ENCODE assay signal across 34 cellular contexts in genomic region chr2:43810888-43811287, GRCh38. TPM values are rescaled to one million over a fixed set of nuclear protein-coding genes. Genes with fewer than 3 reads are reported as not detected.
"Had no signal": no experiment of that assay in that cellular context is flagged by ENCODE, and none has a peak within 500 bp of the region (broad histone marks: within the 10 kb centered on the region; RNA-seq: fewer than 3 reads in every experiment).

No MANE protein-coding gene starts in this region.

- H3K27me3 ChIP-seq: adrenal gland, body of pancreas, esophagus muscularis mucosa, foreskin keratinocyte, gastroesophageal sphincter had no signal

- H3K27ac ChIP-seq: adrenal gland, body of pancreas, esophagus muscularis mucosa, foreskin keratinocyte, gastroesophageal sphincter had no signal

- H3K4me1 ChIP-seq: adrenal gland, esophagus muscularis mucosa, foreskin keratinocyte, gastroesophageal sphincter had no signal

- H3K9me3 ChIP-seq: adrenal gland, body of pancreas, esophagus muscularis mucosa, gastroesophageal sphincter had no signal

- H3K4me3 ChIP-seq: adrenal gland, body of pancreas, esophagus muscularis mucosa, gastroesophageal sphincter had no signal

- DNase-seq: activated CD4-positive, alpha-beta memory T cell treated with anti-CD3 and anti-CD28 coated beads for 36 hours; activated CD4-positive, alpha-beta T cell treated with anti-CD3 and anti-CD28 coated beads for 36 hours; activated CD4-positive, alpha-beta T cell treated with anti-CD3 and anti-CD28 coated beads, Interleukin-2, amount 10 ng/mL, durations not matched to agents 24 days and 14 days; activated CD4-positive, CD25-positive, alpha-beta regulatory T cell; activated CD4-positive, CD25-positive, alpha-beta regulatory T cell treated with anti-CD3 and anti-CD28 coated beads, Interleukin-2, amount 50 U/mL, for 72 hours; activated CD8-positive, alpha-beta memory T cell treated with anti-CD3 and anti-CD28 coated beads, Interleukin-2, amount 10 ng/mL, durations not matched to agents 7 days and 5 days; activated CD8-positive, alpha-beta memory T cell treated with anti-CD3 and anti-CD28 coated beads, Interleukin-2, amount 50 U/mL, for 4 hours; activated CD8-positive, alpha-beta T cell treated with anti-CD3 and anti-CD28 coated beads, Interleukin-2, amount 10 ng/mL, durations not matched to agents 7 days and 5 days; activated effector memory CD4-positive, alpha-beta T cell treated with anti-CD3 and anti-CD28 coated beads, Interleukin-2, amount 50 U/mL, for 16 hours; activated naive CD4-positive, alpha-beta T cell treated with anti-CD3 and anti-CD28 coated beads for 36 hours; activated naive CD8-positive, alpha-beta T cell treated with anti-CD3 and anti-CD28 coated beads for 36 hours; activated naive CD8-positive, alpha-beta T cell treated with anti-CD3 and anti-CD28 coated beads, Interleukin-2, amount 50 U/mL, for 24 hours; activated T-cell treated with anti-CD3 and anti-CD28 coated beads, Interleukin-2, amount 50 U/mL, for 1 hour; activated T-cell treated with anti-CD3 and anti-CD28 coated beads, Interleukin-2, amount 50 U/mL, for 48 hours; adrenal gland; amygdala; aorta; body of pancreas; central memory CD4-positive, alpha-beta T cell; cerebellar nuclear complex; cortex of kidney; dermis blood vessel endothelial cell; effector CD4-positive, alpha-beta T cell; effector memory CD8-positive, alpha-beta T cell; foreskin keratinocyte; head of caudate nucleus; T-helper 1 cell; T-helper 17 cell; T1000 had no signal

RNA-seq across cellular contexts. Expression of gene ABCG5, which starts 27.8 kb away (rescaled TPM):
- total RNA-seq: activated CD4-positive, alpha-beta memory T cell treated with anti-CD3 and anti-CD28 coated beads for 36 hours; activated CD4-positive, alpha-beta T cell treated with anti-CD3 and anti-CD28 coated beads for 36 hours; activated CD4-positive, alpha-beta T cell treated with anti-CD3 and anti-CD28 coated beads, Interleukin-2, amount 10 ng/mL, durations not matched to agents 24 days and 14 days; activated CD8-positive, alpha-beta memory T cell treated with anti-CD3 and anti-CD28 coated beads for 36 hours; activated CD8-positive, alpha-beta memory T cell treated with anti-CD3 and anti-CD28 coated beads, Interleukin-2, amount 10 ng/mL, durations not matched to agents 7 days and 5 days; activated CD8-positive, alpha-beta T cell treated with anti-CD3 and anti-CD28 coated beads, Interleukin-2, amount 10 ng/mL, durations not matched to agents 7 days and 5 days; activated naive CD4-positive, alpha-beta T cell treated with anti-CD3 and anti-CD28 coated beads for 36 hours; activated naive CD8-positive, alpha-beta T cell treated with anti-CD3 and anti-CD28 coated beads for 36 hours; activated T-helper 1 cell treated with anti-CD3 and anti-CD28 coated beads, Interleukin-12 subunit alpha, Interleukin-12 subunit beta, Interleukin-2, Interleukin-4 antibody, amounts not matched to agents 30 ng/mL and 10 ng/mL and 1 ng/mL, durations not matched to agents 14 hours and 24 hours and 36 hours; aorta; body of pancreas; dermis blood vessel endothelial cell; esophagus muscularis mucosa; foreskin keratinocyte; gastroesophageal sphincter; glomerular endothelial cell; T-helper 17 cell had no signal
- polyA plus RNA-seq: foreskin keratinocyte had no signal

RNA-seq across cellular contexts. Expression of gene ABCG8, which starts 27.9 kb away (rescaled TPM):
- total RNA-seq: activated CD4-positive, alpha-beta memory T cell treated with anti-CD3 and anti-CD28 coated beads for 36 hours; activated CD4-positive, alpha-beta T cell treated with anti-CD3 and anti-CD28 coated beads for 36 hours; activated CD4-positive, alpha-beta T cell treated with anti-CD3 and anti-CD28 coated beads, Interleukin-2, amount 10 ng/mL, durations not matched to agents 24 days and 14 days; activated CD8-positive, alpha-beta memory T cell treated with anti-CD3 and anti-CD28 coated beads for 36 hours; activated CD8-positive, alpha-beta memory T cell treated with anti-CD3 and anti-CD28 coated beads, Interleukin-2, amount 10 ng/mL, durations not matched to agents 7 days and 5 days; activated CD8-positive, alpha-beta T cell treated with anti-CD3 and anti-CD28 coated beads, Interleukin-2, amount 10 ng/mL, durations not matched to agents 7 days and 5 days; activated naive CD4-positive, alpha-beta T cell treated with anti-CD3 and anti-CD28 coated beads for 36 hours; activated naive CD8-positive, alpha-beta T cell treated with anti-CD3 and anti-CD28 coated beads for 36 hours; aorta; body of pancreas; dermis blood vessel endothelial cell; esophagus muscularis mucosa; foreskin keratinocyte; glomerular endothelial cell; T-helper 17 cell had no signal
- polyA plus RNA-seq: foreskin keratinocyte had no signal
